ENCODE assay signal across 8 cellular contexts in the genomic region with DNA sequence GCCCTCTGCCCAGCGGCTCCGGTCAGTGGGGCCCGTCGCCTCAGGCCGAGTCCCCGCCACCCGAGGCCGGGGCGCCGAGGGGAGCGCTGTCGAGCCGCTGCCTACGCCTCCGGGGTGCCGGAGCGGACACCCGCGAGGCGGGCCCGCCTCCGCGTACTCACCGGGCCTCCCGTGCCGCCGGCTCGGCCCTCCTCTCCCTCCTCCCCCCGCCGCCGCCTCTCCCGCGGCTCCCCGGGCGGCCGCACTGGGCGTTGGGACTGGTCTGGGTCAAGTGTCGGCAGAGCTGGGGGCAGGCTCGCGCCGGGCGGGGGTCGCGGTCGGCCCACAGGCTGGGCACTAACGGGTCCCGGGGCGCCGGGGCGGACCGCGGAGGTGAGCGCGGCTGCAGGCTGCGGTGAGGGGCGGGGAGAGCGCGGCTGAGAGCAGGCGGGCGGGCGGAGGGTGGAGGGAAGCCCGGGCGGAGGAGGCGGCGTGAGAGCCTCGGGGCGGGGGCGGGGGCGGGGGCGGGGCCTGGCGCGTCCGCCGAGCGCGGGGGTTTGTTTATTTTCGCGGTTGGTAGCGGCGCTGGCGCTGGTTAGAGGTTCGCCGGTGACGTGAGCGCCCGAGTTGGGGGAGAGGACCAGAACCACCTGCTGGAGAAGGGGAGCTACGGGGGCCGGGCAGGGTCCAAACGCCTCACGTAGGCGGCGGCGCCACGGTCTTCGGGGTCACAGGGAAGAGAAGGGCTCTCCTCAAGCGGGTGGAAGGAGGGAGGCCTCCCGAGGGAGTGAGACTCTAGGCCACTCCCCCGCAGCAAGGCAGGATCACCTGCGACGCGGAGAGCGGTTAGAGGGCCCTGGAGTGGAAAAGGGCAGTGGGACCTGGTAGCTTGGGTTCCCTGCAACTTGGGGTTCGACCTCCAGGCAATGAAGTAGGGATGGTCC. TPM values are rescaled to one million over a fixed set of nuclear protein-coding genes. Genes with fewer than 3 reads are reported as not detected.
DNase-seq lines count a peak whose midpoint lies in the region; TF ChIP-seq lines count a peak whose summit lies in the region.
"Not testable (repeated sequence)": the region's sequence is repeated elsewhere in the genome, so short reads cannot be mapped to it uniquely, and the experiment has no call there.

A gene (minus strand): TSS at position 414 of the 923 bp plus-strand sequence. CDS start 11,252 bp downstream, outside the sequence.

- peak within 1 kb of the TSS; percentile 70 for H3K4me3 Mint-ChIP-seq in activated naive CD4-positive, alpha-beta T cell treated with anti-CD3 and anti-CD28 coated beads for 36 hours

- not testable (repeated sequence) for H3K36me3 ChIP-seq in H7 (replicated peaks; ENCODE audit: control insufficient read depth, insufficient read depth, low read length); neutrophil; stomach smooth muscle (ENCODE audit: control insufficient read depth in 2 of 2, insufficient read depth in 2 of 2, low read length in 2 of 2)

- intact Hi-C loops in activated naive CD4-positive, alpha-beta T cell treated with anti-CD3 and anti-CD28 coated beads for 36 hours (cut with micrococcal nuclease), result loop anchor here (1.0 to 5.0 kb wide), 4 partner anchors 104 to 479 kb away; a partner anchor contains a TSS

- H3K4me1 Mint-ChIP-seq in activated naive CD4-positive, alpha-beta T cell treated with anti-CD3 and anti-CD28 coated beads for 36 hours (ENCODE audit: low read depth), result not testable (repeated sequence)

- H3K27me3 Mint-ChIP-seq in activated naive CD4-positive, alpha-beta T cell treated with anti-CD3 and anti-CD28 coated beads for 36 hours (ENCODE audit: low read depth), result not testable (repeated sequence)

- not testable (repeated sequence) for H3K27me3 ChIP-seq in H7 (ENCODE audit: control insufficient read depth, insufficient read depth, low read length); neutrophil; stomach smooth muscle (ENCODE audit: control insufficient read depth in 1 of 2, insufficient read depth in 2 of 2, low read length in 2 of 2)

- H3K27ac Mint-ChIP-seq in activated naive CD4-positive, alpha-beta T cell treated with anti-CD3 and anti-CD28 coated beads for 36 hours, result not testable (repeated sequence)

- DNase-seq in G401 (ENCODE audit: low spot score) (peak; percentile 85), H7 (peak; percentile 88), M059J (ENCODE audit: low read depth) (peak; percentile 61), SK-N-DZ (ENCODE audit: low spot score) (peak; percentile 71), globus pallidus (ENCODE audit: low spot score) (peak; percentile 74)
- peak; percentile 72 for DNase-seq in activated naive CD4-positive, alpha-beta T cell treated with anti-CD3 and anti-CD28 coated beads for 36 hours

- peaks cover 6 to 12% of the 10 kb centered on the region in 2 experiments for H3K4me1 ChIP-seq in neutrophil (ENCODE audit: control insufficient read depth in 1 of 2, insufficient read depth in 1 of 2, low read depth in 1 of 2, low read length in 1 of 2)
- not testable (repeated sequence) for H3K4me1 ChIP-seq in stomach smooth muscle (ENCODE audit: control insufficient read depth, insufficient read depth, low read length)

- TF ChIP-seq CTCF in neutrophil (IDR thresholded peaks at IDR 0.05), result peak; percentile 37

- H3K4me3 ChIP-seq in H7 (ENCODE audit: insufficient read depth, low read depth, low read length) (peak within 1 kb of the TSS; percentile 59), neutrophil (ENCODE audit: low read depth in 1 of 2, low read length in 1 of 2) (peak within 1 kb of the TSS; percentile 63 to 70), stomach smooth muscle (ENCODE audit: low read length in 2 of 2) (peak within 1 kb of the TSS; percentile 65 to 73)

- H3K9me3 Mint-ChIP-seq in activated naive CD4-positive, alpha-beta T cell treated with anti-CD3 and anti-CD28 coated beads for 36 hours, result not testable (repeated sequence)

- in situ Hi-C loops in G401 (cut with HindIII; ENCODE audit: low sequenced_read_pairs), result not testable (repeated sequence)

- H3K36me3 Mint-ChIP-seq in activated naive CD4-positive, alpha-beta T cell treated with anti-CD3 and anti-CD28 coated beads for 36 hours (ENCODE audit: low read depth), result not testable (repeated sequence)

- H3K9ac ChIP-seq in stomach smooth muscle (ENCODE audit: low read length in 2 of 2), result peak within 1 kb of the TSS; percentile 55 to 63

- CTCF ChIA-PET in activated naive CD4-positive, alpha-beta T cell treated with anti-CD3 and anti-CD28 coated beads for 36 hours (lab: Charles Lee), result not testable (repeated sequence)

- peak within 1 kb of the TSS; percentile 88 for H3K27ac ChIP-seq in neutrophil
- H3K27ac ChIP-seq in stomach smooth muscle (ENCODE audit: low read length), result peak within 1 kb of the TSS; percentile 49

- not testable (repeated sequence) for H3K9me3 ChIP-seq in neutrophil; stomach smooth muscle (ENCODE audit: control insufficient read depth in 2 of 2, low read length in 2 of 2)

RNA-seq across cellular contexts. Expression of the gene that starts here (rescaled TPM):
- total RNA-seq in G401 (2014; rRNA removed; shearing (Covaris generic)), result 1.2 and 1.5 TPM in 2 replicates
- total RNA-seq in H7 (2014; rRNA removed; shearing (Covaris generic)), result 2.8 and 4.8 TPM in 2 replicates
- 4.6 and 9.6 TPM in 2 replicates for total RNA-seq in M059J (2014; rRNA removed; shearing (Covaris generic))
- 5.9 and 7.0 TPM in 2 replicates for polyA plus RNA-seq in SK-N-DZ (2014; cell fraction: cytosol; rRNA removed)
- 12.7 and 15.2 TPM in 2 replicates for polyA plus RNA-seq in SK-N-DZ (2014; cell fraction: nucleus; rRNA removed)
- total RNA-seq in activated naive CD4-positive, alpha-beta T cell treated with anti-CD3 and anti-CD28 coated beads for 36 hours, result 1 to 10 TPM; 4.4 to 4.5 TPM

Comparison
In these comparisons a context has a peak if more than half of its experiments do, and no peak if none do; other contexts are left out.
1. Peak in every context shown above with its lines: DNase-seq, H3K4me3 ChIP-seq and H3K27ac ChIP-seq.